Comparison of ENCODE assay signal across 11 cellular contexts in the genomic region with DNA sequence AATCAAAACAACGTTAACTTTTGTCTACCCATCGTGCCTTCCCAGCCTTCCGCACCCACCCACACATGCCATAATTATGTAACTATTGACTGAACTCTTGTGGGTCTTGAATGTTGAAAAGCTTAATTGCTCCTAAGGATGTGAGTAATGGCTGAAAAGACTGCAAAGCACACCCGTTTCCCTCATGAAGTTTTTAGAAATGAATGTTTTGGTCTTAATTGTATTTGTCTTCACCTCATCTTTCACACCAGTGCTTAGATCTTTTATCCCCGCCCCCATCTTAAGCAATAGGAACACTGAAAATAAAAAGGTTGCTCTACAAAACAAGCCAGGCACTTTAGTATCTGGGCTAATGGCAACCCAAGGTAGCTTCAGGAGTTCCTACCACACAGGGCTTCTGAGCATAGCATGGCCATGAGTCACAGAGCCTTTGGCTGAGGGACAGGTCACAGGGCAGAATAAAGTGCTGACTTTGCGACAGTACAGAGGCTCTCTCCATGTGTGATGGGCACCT.
DNase-seq lines count a peak whose midpoint lies in the region; ATAC-seq and TF ChIP-seq lines count a peak whose summit lies in the region.
"Had no signal": no experiment of that assay in that cellular context is flagged by ENCODE, and none has a peak within 500 bp of the region (broad histone marks: within the 10 kb centered on the region; RNA-seq: fewer than 3 reads in every experiment).

No MANE protein-coding gene starts in this region.

- peak; percentile 85 for ATAC-seq in left lobe of liver
- ATAC-seq: T-helper 17 cell had no signal

- H3K4me3 ChIP-seq in spleen = no peak overlapping the region

- H3K9me3 Mint-ChIP-seq in HFFc6 = no peaks in the 10 kb centered on the region

- no peaks in the 10 kb centered on the region for H3K27me3 ChIP-seq in spleen (replicated peaks in 1 of 7)

- no peaks in the 10 kb centered on the region for H3K36me3 Mint-ChIP-seq in HFFc6 (ENCODE audit: low read depth)

- H3K4me1 ChIP-seq in spleen = peaks cover 0 to 4% (median 0%) of the 10 kb centered on the region in 6 donors

- no peaks in the 10 kb centered on the region for H3K36me3 ChIP-seq in spleen

- in situ Hi-C loops in ACHN (cut with HindIII; ENCODE audit: low pct_ligation_motif_present, low pct_unique_long_range_greater_than_20kb, low sequenced_read_pairs) = no loop called here

- H3K27me3 Mint-ChIP-seq in HFFc6 (ENCODE audit: insufficient read depth) = no peaks in the 10 kb centered on the region
- H3K27me3 Mint-ChIP-seq: T-helper 17 cell had no signal

- DNase-seq in ACHN (peak; percentile 87), HFFc6 (peak; percentile 64), amniotic epithelial cell (ENCODE audit: low read depth) (peak; percentile 29), left lobe of liver (ENCODE audit: low spot score) (peak; percentile 64), GM19240 (ENCODE audit: insufficient read length, low spot score) (no peak), epidermal melanocyte (ENCODE audit: insufficient read length, low spot score) (no peak), spleen (no peak)
- DNase-seq in activated CD8-positive, alpha-beta memory T cell treated with anti-CD3 and anti-CD28 coated beads, Interleukin-2, amount 50 U/mL, for 48 hours = no peak
- DNase-seq: DMS79 treated with DMSO at 0.1 percent for 48 hours, NCI-H1694, T-helper 17 cell had no signal

- peak overlapping the region; percentile 75 for H3K27ac Mint-ChIP-seq in HFFc6
- H3K27ac Mint-ChIP-seq: T-helper 17 cell had no signal

- no peak for TF ChIP-seq CTCF in HFFc6 (IDR thresholded peaks at IDR 0.05)
- no peak for TF ChIP-seq CTCF in spleen (IDR thresholded peaks at IDR 0.05 in 8 of 11, conservative IDR thresholded peaks at IDR 0.05 in 3 of 11)

- 80 to 85% (median 84%) methylated on average over 6 of the region's 6 CpGs for WGBS in spleen, 5 donors

- intact Hi-C loops in spleen (cut with DNase I; ENCODE audit: low total_unique reads) = no loop called here

- no peak overlapping the region for H3K27ac ChIP-seq in spleen

- peaks cover 42% of the 10 kb centered on the region for H3K4me1 Mint-ChIP-seq in HFFc6 (ENCODE audit: low read depth)

- H3K9me3 ChIP-seq in spleen = no peaks in the 10 kb centered on the region

- peak overlapping the region; percentile 67 for H3K4me3 Mint-ChIP-seq in HFFc6
- H3K4me3 Mint-ChIP-seq: T-helper 17 cell had no signal

- TF ChIP-seq POLR2A in spleen (IDR thresholded peaks at IDR 0.05) = no peak

Comparison
In these comparisons a context has a peak if more than half of its experiments do, and no peak if none do; other contexts are left out.
1. DNase-seq: peak in ACHN (single experiment), HFFc6 (single experiment), amniotic epithelial cell (single experiment) and left lobe of liver (single experiment); none in activated CD8-positive, alpha-beta memory T cell treated with anti-CD3 and anti-CD28 coated beads, Interleukin-2, amount 50 U/mL, for 48 hours (single experiment), GM19240 (single experiment), epidermal melanocyte (single experiment) and spleen (single experiment).